Comparison of ENCODE assay signal across 8 cellular contexts in the genomic region with DNA sequence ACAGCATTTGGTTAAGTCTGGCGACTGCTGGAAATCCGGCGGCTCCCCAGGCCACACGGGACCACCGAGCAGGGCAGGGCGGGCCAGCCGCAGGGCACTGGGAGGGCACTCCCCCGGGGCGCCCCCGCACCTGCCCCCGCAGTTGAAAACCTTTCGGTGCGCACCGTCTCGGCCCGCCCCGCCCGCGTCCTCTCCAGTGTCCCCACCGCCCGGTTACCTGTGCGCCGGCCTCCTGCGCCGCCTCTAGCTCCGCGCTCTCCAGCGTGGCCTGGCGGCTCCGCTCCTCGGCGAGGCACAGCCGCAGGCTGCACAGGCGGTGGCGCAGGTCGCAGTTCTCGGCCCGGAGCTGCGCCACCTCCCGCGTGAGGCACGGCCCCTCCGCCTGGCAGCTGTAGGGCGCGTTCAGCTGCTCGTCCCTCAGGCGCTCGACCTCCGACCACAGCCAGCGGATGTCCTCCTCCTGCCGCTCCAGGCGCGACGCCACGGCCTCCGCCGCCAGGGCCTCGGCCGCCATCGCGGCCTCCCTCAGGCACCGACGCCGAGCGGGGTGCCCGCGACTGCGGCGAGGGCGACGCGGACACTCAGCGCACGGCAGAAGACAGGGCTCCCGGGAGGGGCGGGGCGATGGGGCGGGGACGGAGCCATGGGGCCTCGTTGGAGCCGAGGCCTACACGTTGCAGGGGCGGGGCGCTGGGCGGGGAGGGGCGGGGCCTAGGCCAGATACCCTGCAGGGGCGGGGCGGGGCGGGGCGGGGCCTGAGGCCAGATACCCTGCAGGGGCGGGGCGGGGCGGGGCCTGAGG. TPM values are rescaled to one million over a fixed set of nuclear protein-coding genes. Genes with fewer than 3 reads are reported as not detected.
DNase-seq lines count a peak whose midpoint lies in the region; ATAC-seq and TF ChIP-seq lines count a peak whose summit lies in the region.

Gene TARS3 (minus strand): TSS at position 600 of the 801 bp plus-strand sequence. CDS start 86 bp downstream, at position 514.

- peak; percentile 82 for DNase-seq in NCI-H1092 treated with DMSO at 0.1 percent for 48 hours (lab: John Stamatoyannopoulos, UW)
- peak; percentile 96 for DNase-seq in T follicular helper cell (ENCODE audit: low read depth)
- peak; percentile 93 to 98 (median 97) for DNase-seq in adrenal gland
- DNase-seq in left cardiac atrium: peak; percentile 96
- DNase-seq in prostate gland (ENCODE audit: low spot score): peak; percentile 96
- DNase-seq in ureter (ENCODE audit: low spot score): peak; percentile 97

- intact Hi-C loops in adrenal gland (cut with DNase I) (no loop called here), left cardiac atrium (cut with DNase I) (no loop called here), prostate gland (cut with DNase I) (no loop called here)

- H3K27ac ChIP-seq in adrenal gland (peak within 1 kb of the TSS; percentile 79 to 95 (median 93)), prostate gland (peak within 1 kb of the TSS; percentile 92 to 95)

- H3K4me1 ChIP-seq in adrenal gland (replicated peaks in 1 of 2) (peaks cover 6 to 14% of the 10 kb centered on the region in 2 donors), prostate gland (replicated peaks) (no peaks in the 10 kb centered on the region)

- peak; percentile 94 to 96 for TF ChIP-seq POLR2A in adrenal gland (IDR thresholded peaks at IDR 0.05)
- TF ChIP-seq POLR2A in prostate gland (IDR thresholded peaks at IDR 0.05): peak; percentile 96

- no peaks in the 10 kb centered on the region for H3K9me3 ChIP-seq in adrenal gland (replicated peaks in 1 of 3)
- H3K9me3 ChIP-seq in prostate gland: no peaks in the 10 kb centered on the region

- WGBS in adrenal gland, 4 donors: 0 to 1% (median 0%) methylated on average over 8 to 92 of the region's 93 CpGs
- under 1% methylated on average over 66 of the region's 93 CpGs for WGBS in prostate gland

- peaks cover 0 to 28% of the 10 kb centered on the region in 2 donors for H3K36me3 ChIP-seq in adrenal gland (replicated peaks in 1 of 2)
- H3K36me3 ChIP-seq in prostate gland: no peaks in the 10 kb centered on the region

- H3K4me3 ChIP-seq in GM12875 (ENCODE audit: low read depth, low read length): peak within 1 kb of the TSS; percentile 65
- H3K4me3 ChIP-seq in adrenal gland: peak within 1 kb of the TSS; percentile 46 to 81 (median 73)
- peak within 1 kb of the TSS; percentile 84 to 85 for H3K4me3 ChIP-seq in prostate gland

- H3K27me3 ChIP-seq in adrenal gland: no peaks in the 10 kb centered on the region
- H3K27me3 ChIP-seq in prostate gland (replicated peaks; ENCODE audit: insufficient read depth): no peaks in the 10 kb centered on the region

- peak; percentile 22; the same call in 1 of the 2 replicates for TF ChIP-seq CTCF in GM12875 (IDR thresholded peaks at IDR 0.05; ENCODE audit: borderline replicate concordance, insufficient read depth, low read depth, low read length)
- TF ChIP-seq CTCF in adrenal gland (IDR thresholded peaks at IDR 0.05): peak in 1 of 6 experiments; percentile 34
- peak in 2 of 4 experiments; percentile 54 to 57 for TF ChIP-seq CTCF in prostate gland (IDR thresholded peaks at IDR 0.05)

- ATAC-seq in HG02642 (IDR thresholded peaks at IDR 0.05; ENCODE audit: poor library complexity, unreplicated experiment) (peak; percentile 90), left cardiac atrium (peak; percentile 99)

RNA-seq across cellular contexts. Expression of gene TARS3, which starts in this region (rescaled TPM):
- total RNA-seq in adrenal gland: 10 to 100 TPM; 10.4 to 28.5 (median 14.6) TPM
- polyA plus RNA-seq in adrenal gland: 10 to 100 TPM in 1 of 3 donors, 1 to 10 TPM in 2; 4.8 to 14.6 (median 9.4) TPM
- total RNA-seq in left cardiac atrium: 10 to 100 TPM; 19.9 to 22.6 TPM
- 10 to 100 TPM; 16.8 to 22.5 TPM for total RNA-seq in prostate gland
- 18.4 TPM for total RNA-seq in ureter

Comparison
In these comparisons a context has a peak if more than half of its experiments do, and no peak if none do; other contexts are left out.
1. Peak in every context shown above with its lines: DNase-seq, ATAC-seq, H3K4me3 ChIP-seq and H3K27ac ChIP-seq.